20 cellular contexts compared by ENCODE assay signal in genomic region chr10:83935337-83935736, GRCh38.
"Had no signal": no experiment of that assay in that cellular context is flagged by ENCODE, and none has a peak within 500 bp of the region (broad histone marks: within the 10 kb centered on the region; RNA-seq: fewer than 3 reads in every experiment).

No MANE protein-coding gene starts in this region.

- H3K4me3 ChIP-seq: colonic mucosa, gastroesophageal sphincter, heart left ventricle, hepatocyte, left lung, lower lobe of right lung, mucosa of descending colon had no signal

- H3K36me3 ChIP-seq: colonic mucosa, gastroesophageal sphincter, heart left ventricle, left lung, lower lobe of right lung had no signal

- H3K9me3 ChIP-seq: colonic mucosa, gastroesophageal sphincter, heart left ventricle, left lung, lower lobe of right lung, mucosa of descending colon had no signal

- H3K27ac ChIP-seq: colonic mucosa, epithelial cell of prostate, foreskin keratinocyte, gastroesophageal sphincter, heart left ventricle, hepatocyte, left lung, lower lobe of right lung had no signal

- DNase-seq: colonic mucosa; cortex of kidney; effector CD8-positive, alpha-beta T cell; effector memory CD8-positive, alpha-beta T cell; endodermal cell; erythroblast; foreskin keratinocyte; heart left ventricle; hypothalamus; immature natural killer cell; left cardiac atrium; left lung; left ventricle myocardium superior; lower lobe of right lung; mesenchymal stem cell; mucosa of descending colon; naive B cell had no signal

- H3K27me3 ChIP-seq: colonic mucosa, foreskin keratinocyte, gastroesophageal sphincter, heart left ventricle, left lung had no signal

- H3K4me1 ChIP-seq: colonic mucosa, foreskin keratinocyte, gastroesophageal sphincter, heart left ventricle, left lung, lower lobe of right lung had no signal
